In the genomic region with DNA sequence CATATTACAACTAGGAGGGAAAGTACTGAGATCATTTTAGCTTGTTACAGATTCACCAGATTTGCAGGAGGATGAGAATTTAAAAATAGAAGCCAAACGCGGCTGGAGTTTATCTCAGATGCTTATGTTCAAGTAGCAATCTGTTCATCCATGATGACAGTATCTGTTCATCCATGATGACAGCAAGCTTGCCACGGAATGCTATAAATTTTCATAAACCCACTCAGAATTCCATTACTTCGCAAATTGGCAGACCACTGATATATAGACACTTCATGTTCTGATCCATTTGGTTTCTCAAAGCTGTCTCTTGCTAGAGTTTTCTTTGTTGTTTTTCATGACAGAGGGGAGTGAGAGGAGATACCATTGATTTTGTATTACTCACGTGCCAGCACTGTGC, we compare ENCODE assay signal across 19 cellular contexts.
DNase-seq lines count a peak whose midpoint lies in the region; ATAC-seq, FAIRE-seq and TF ChIP-seq lines count a peak whose summit lies in the region.
"Had no signal": no experiment of that assay in that cellular context is flagged by ENCODE, and none has a peak within 500 bp of the region (broad histone marks: within the 10 kb centered on the region; RNA-seq: fewer than 3 reads in every experiment).

No MANE protein-coding gene starts in this region.

- no peak for FAIRE-seq in GM19239 (lab: Jason Lieb, UNC)
- FAIRE-seq: K562 had no signal

- H3K9me3 ChIP-seq in ectodermal cell (ENCODE audit: control insufficient read depth, low read length) = no peaks in the 10 kb centered on the region
- no peaks in the 10 kb centered on the region for H3K9me3 ChIP-seq in parathyroid adenoma (ENCODE audit: control insufficient read depth, low read length)
- no peaks in the 10 kb centered on the region for H3K9me3 ChIP-seq in hepatocyte (ENCODE audit: low read depth)
- H3K9me3 ChIP-seq: BE2C had no signal

- WGBS in ectodermal cell, 2 experiments = 92% methylated on average over 5 of the region's 5 CpGs
- 71% methylated on average over 5 of the region's 5 CpGs for WGBS in hepatocyte (ENCODE audit: low lambda C conversion rate, missing lambda C conversion rate)

- no peaks in the 10 kb centered on the region for H3K27me3 ChIP-seq in ectodermal cell (ENCODE audit: control insufficient read depth, insufficient read depth, low read length, poor library complexity, severe bottlenecking)
- no peaks in the 10 kb centered on the region for H3K27me3 ChIP-seq in parathyroid adenoma (ENCODE audit: control insufficient read depth, insufficient read depth, low read length)
- no peaks in the 10 kb centered on the region for H3K27me3 ChIP-seq in hepatocyte
- H3K27me3 ChIP-seq: BE2C had no signal

- H3K9ac ChIP-seq in parathyroid adenoma = no peak overlapping the region

- H3K9me2 ChIP-seq in hepatocyte (replicated peaks; ENCODE audit: insufficient read depth) = no peaks in the 10 kb centered on the region

- H3K4me3 ChIP-seq in ectodermal cell (ENCODE audit: insufficient read depth, low read depth, low read length) (no peak overlapping the region), parathyroid adenoma (ENCODE audit: low read depth, low read length) (no peak overlapping the region), hepatocyte (no peak overlapping the region)
- H3K4me3 ChIP-seq: K562 had no signal

- H3K79me2 ChIP-seq in parathyroid adenoma = no peaks in the 10 kb centered on the region
- H3K79me2 ChIP-seq in hepatocyte = no peaks in the 10 kb centered on the region

- no peak overlapping the region for H3K4me2 ChIP-seq in parathyroid adenoma (ENCODE audit: low read length)
- H3K4me2 ChIP-seq in hepatocyte = no peak overlapping the region

- H3K4me1 ChIP-seq in ectodermal cell (ENCODE audit: control insufficient read depth, insufficient read depth, low read length) = no peaks in the 10 kb centered on the region
- H3K4me1 ChIP-seq in parathyroid adenoma = peaks cover 4% of the 10 kb centered on the region
- H3K4me1 ChIP-seq in hepatocyte (ENCODE audit: insufficient read depth) = peaks cover 9% of the 10 kb centered on the region
- H3K4me1 ChIP-seq: BE2C had no signal

- peak overlapping the region; percentile 17 for H3K27ac ChIP-seq in ectodermal cell (ENCODE audit: insufficient read depth, low read depth, low read length, poor library complexity, severe bottlenecking)
- no peak overlapping the region for H3K27ac ChIP-seq in parathyroid adenoma
- no peak overlapping the region for H3K27ac ChIP-seq in hepatocyte

- no peaks in the 10 kb centered on the region for H4K20me1 ChIP-seq in hepatocyte (ENCODE audit: insufficient read depth, poor library complexity, severe bottlenecking)

- TF ChIP-seq CTCF in parathyroid adenoma (IDR thresholded peaks at IDR 0.05) = no peak
- no peak for TF ChIP-seq CTCF in hepatocyte (IDR thresholded peaks at IDR 0.05; ENCODE audit: poor library complexity)

- DNase-seq in NCI-H524 (lab: John Stamatoyannopoulos, UW) = peak; percentile 40 to 78
- no peak for DNase-seq in GM19239 (ENCODE audit: insufficient read length, low spot score)
- DNase-seq in hepatocyte (ENCODE audit: low spot score) = no peak
- DNase-seq: ACHN; BE2C; Calu3; CD4-positive, alpha-beta T cell; DMS53; HCEC 1CT; MV-4-11; NCI-H2029; NCI-H226; OCI-M1; SHP77 treated with DMSO at 0.1 percent for 48 hours had no signal

- peak; percentile 48 for ATAC-seq in SK-N-SH treated with all-trans-retinoic acid at 6 μM for 48 hours
- ATAC-seq in HG03457 (IDR thresholded peaks at IDR 0.05; ENCODE audit: unreplicated experiment) = no peak
- ATAC-seq: K562 had no signal

- H3K36me3 ChIP-seq in ectodermal cell (ENCODE audit: control insufficient read depth, insufficient read depth, low read length) (no peaks in the 10 kb centered on the region), parathyroid adenoma (ENCODE audit: control insufficient read depth, insufficient read depth, low read length) (no peaks in the 10 kb centered on the region), hepatocyte (replicated peaks; ENCODE audit: insufficient read depth, low read depth) (no peaks in the 10 kb centered on the region)
- H3K36me3 ChIP-seq: BE2C had no signal

- H2AFZ ChIP-seq in parathyroid adenoma (peak overlapping the region; percentile 40), hepatocyte (no peak overlapping the region)

TF ChIP-seq in SK-N-SH treated with all-trans-retinoic acid at 6 μM for 48 hours, 23 proteins besides CTCF, POLR2A, EP300 and RAD21 (continues in another document):
- no peak for TF ChIP-seq ZNF70 (CRISPR knock-in tag; IDR thresholded peaks at IDR 0.05)
- TF ChIP-seq ESRRG (CRISPR knock-in tag; IDR thresholded peaks at IDR 0.05) = peak; percentile 95
- TF ChIP-seq, protein P1, sequence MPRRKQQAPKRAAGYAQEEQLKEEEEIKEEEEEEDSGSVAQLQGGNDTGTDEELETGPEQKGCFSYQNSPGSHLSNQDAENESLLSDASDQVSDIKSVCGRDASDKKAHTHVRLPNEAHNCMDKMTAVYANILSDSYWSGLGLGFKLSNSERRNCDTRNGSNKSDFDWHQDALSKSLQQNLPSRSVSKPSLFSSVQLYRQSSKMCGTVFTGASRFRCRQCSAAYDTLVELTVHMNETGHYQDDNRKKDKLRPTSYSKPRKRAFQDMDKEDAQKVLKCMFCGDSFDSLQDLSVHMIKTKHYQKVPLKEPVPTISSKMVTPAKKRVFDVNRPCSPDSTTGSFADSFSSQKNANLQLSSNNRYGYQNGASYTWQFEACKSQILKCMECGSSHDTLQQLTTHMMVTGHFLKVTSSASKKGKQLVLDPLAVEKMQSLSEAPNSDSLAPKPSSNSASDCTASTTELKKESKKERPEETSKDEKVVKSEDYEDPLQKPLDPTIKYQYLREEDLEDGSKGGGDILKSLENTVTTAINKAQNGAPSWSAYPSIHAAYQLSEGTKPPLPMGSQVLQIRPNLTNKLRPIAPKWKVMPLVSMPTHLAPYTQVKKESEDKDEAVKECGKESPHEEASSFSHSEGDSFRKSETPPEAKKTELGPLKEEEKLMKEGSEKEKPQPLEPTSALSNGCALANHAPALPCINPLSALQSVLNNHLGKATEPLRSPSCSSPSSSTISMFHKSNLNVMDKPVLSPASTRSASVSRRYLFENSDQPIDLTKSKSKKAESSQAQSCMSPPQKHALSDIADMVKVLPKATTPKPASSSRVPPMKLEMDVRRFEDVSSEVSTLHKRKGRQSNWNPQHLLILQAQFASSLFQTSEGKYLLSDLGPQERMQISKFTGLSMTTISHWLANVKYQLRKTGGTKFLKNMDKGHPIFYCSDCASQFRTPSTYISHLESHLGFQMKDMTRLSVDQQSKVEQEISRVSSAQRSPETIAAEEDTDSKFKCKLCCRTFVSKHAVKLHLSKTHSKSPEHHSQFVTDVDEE (CRISPR knock-in tag; IDR thresholded peaks at IDR 0.05) = peak; percentile 88
- no peak for TF ChIP-seq CSDC2 (CRISPR knock-in tag; IDR thresholded peaks at IDR 0.05)
- TF ChIP-seq ISL1 (CRISPR knock-in tag; IDR thresholded peaks at IDR 0.05) = peak; percentile 99
- TF ChIP-seq, protein P2, sequence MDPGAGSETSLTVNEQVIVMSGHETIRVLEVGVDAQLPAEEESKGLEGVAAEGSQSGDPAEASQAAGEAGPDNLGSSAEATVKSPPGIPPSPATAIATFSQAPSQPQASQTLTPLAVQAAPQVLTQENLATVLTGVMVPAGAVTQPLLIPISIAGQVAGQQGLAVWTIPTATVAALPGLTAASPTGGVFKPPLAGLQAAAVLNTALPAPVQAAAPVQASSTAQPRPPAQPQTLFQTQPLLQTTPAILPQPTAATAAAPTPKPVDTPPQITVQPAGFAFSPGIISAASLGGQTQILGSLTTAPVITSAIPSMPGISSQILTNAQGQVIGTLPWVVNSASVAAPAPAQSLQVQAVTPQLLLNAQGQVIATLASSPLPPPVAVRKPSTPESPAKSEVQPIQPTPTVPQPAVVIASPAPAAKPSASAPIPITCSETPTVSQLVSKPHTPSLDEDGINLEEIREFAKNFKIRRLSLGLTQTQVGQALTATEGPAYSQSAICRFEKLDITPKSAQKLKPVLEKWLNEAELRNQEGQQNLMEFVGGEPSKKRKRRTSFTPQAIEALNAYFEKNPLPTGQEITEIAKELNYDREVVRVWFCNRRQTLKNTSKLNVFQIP (CRISPR knock-in tag; IDR thresholded peaks at IDR 0.05; ENCODE audit: borderline replicate concordance, low read depth) = no peak
- TF ChIP-seq, protein P3, sequence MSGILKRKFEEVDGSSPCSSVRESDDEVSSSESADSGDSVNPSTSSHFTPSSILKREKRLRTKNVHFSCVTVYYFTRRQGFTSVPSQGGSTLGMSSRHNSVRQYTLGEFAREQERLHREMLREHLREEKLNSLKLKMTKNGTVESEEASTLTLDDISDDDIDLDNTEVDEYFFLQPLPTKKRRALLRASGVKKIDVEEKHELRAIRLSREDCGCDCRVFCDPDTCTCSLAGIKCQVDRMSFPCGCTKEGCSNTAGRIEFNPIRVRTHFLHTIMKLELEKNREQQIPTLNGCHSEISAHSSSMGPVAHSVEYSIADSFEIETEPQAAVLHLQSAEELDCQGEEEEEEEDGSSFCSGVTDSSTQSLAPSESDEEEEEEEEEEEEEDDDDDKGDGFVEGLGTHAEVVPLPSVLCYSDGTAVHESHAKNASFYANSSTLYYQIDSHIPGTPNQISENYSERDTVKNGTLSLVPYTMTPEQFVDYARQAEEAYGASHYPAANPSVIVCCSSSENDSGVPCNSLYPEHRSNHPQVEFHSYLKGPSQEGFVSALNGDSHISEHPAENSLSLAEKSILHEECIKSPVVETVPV (CRISPR knock-in tag; IDR thresholded peaks at IDR 0.05) = peak; percentile 87
- TF ChIP-seq TOX (CRISPR knock-in tag; IDR thresholded peaks at IDR 0.05; ENCODE audit: borderline replicate concordance) = peak; percentile 40; the same call in 1 of the 2 replicates
- no peak for TF ChIP-seq OSR1 (CRISPR knock-in tag; IDR thresholded peaks at IDR 0.05)
- peak; percentile 53; the same call in 1 of the 2 replicates for TF ChIP-seq TCF4 (CRISPR knock-in tag; IDR thresholded peaks at IDR 0.05; ENCODE audit: borderline replicate concordance)
- no peak for TF ChIP-seq PPARA (CRISPR knock-in tag; IDR thresholded peaks at IDR 0.05; ENCODE audit: borderline replicate concordance)
- no peak for TF ChIP-seq RARB (CRISPR knock-in tag; IDR thresholded peaks at IDR 0.05)
- peak; percentile 90; the same call in 1 of the 2 replicates for TF ChIP-seq SNAI2 (CRISPR knock-in tag; IDR thresholded peaks at IDR 0.05)
- TF ChIP-seq ZNF8 (CRISPR knock-in tag; IDR thresholded peaks at IDR 0.05) = no peak
- no peak for TF ChIP-seq BACH2 (CRISPR knock-in tag; IDR thresholded peaks at IDR 0.05; ENCODE audit: borderline replicate concordance)
- peak; percentile 82; the same call in 1 of the 2 replicates for TF ChIP-seq ZC3H10 (CRISPR knock-in tag; IDR thresholded peaks at IDR 0.05)
- TF ChIP-seq GLIS3 (CRISPR knock-in tag; IDR thresholded peaks at IDR 0.05) = peak; percentile 91
- TF ChIP-seq ZNF565 (CRISPR knock-in tag; conservative IDR thresholded peaks at IDR 0.05; ENCODE audit: low read depth) = no peak
- TF ChIP-seq ZFP3 (CRISPR knock-in tag; IDR thresholded peaks at IDR 0.05) = peak; percentile 56; the same call in 1 of the 2 replicates
- no peak for TF ChIP-seq ZFP30 (CRISPR knock-in tag; IDR thresholded peaks at IDR 0.05)

Comparison
In these comparisons a context has a peak if more than half of its experiments do, and no peak if none do; other contexts are left out.
1. DNase-seq: peak in NCI-H524 (2 of 2); none in GM19239 (single experiment) and hepatocyte (single experiment).